7 cellular contexts compared by ENCODE assay signal in the genomic region with DNA sequence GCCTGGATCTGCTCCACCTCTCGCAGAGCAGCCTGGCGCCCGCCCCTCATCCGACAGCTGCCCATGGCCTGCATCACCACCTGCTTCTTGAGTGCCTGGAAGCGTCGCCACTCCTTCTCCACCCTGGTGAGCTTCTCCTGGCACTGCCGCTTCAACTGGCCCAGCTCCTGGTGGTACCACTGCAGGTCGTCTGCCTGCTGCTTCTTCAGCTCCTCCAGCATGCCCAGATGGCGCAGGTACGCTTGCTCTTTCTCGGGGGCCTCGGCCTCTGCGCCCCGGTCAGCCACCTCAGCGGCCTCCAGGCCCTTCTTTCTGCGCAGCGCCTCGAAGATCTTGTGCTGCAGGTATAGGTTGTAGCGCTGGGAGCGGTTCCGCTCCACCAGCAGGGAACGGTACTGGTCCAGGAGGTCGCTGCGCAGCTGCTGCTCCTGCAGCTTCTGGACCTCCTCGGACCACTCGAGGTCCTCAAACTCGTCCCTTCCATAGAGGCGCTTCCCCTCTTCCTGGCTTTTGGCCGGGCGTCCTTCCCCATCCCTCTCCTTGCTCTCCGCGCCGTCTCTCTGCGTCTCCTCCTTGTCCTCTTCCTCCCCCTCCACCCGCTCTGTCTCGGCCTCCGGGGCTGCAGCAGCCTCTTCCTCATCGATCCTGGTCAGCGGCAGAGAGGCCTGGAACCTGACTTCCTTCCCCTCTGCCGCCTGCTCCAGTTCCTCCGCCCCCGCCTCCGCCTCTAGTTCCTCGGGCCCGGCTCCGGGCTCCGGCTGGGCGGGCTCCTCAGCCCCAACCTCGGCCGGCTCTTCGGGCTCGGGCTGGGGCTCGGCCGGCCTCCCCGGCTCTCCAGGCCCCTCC. TPM values are rescaled to one million over a fixed set of nuclear protein-coding genes. Genes with fewer than 3 reads are reported as not detected.
DNase-seq lines count a peak whose midpoint lies in the region; TF ChIP-seq lines count a peak whose summit lies in the region.

No MANE protein-coding gene starts in this region.

- peaks cover 8% of the 10 kb centered on the region for H3K36me3 ChIP-seq in HAP-1 (replicated peaks)

- H3K9me3 Mint-ChIP-seq in activated CD4-positive, alpha-beta memory T cell treated with anti-CD3 and anti-CD28 coated beads for 36 hours, result no peaks in the 10 kb centered on the region
- H3K9me3 Mint-ChIP-seq in neural crest cell, result no peaks in the 10 kb centered on the region

- H3K4me1 ChIP-seq in HAP-1, result no peaks in the 10 kb centered on the region; the same call in none of the 2 replicates

- DNase-seq in HAP-1 (ENCODE audit: low spot score in 2 of 2), result peak in 1 of 2 experiments; percentile 51
- DNase-seq in NCI-H1105 (lab: John Stamatoyannopoulos, UW), result peak; percentile 42
- peak; percentile 45 for DNase-seq in activated CD4-positive, alpha-beta memory T cell treated with anti-CD3 and anti-CD28 coated beads for 36 hours
- DNase-seq in fibroblast of villous mesenchyme (ENCODE audit: low read depth), result peak; percentile 65
- DNase-seq in neural crest cell (ENCODE audit: low read depth, low spot score), result peak; percentile 40
- no peak for DNase-seq in NCI-H774 (lab: John Stamatoyannopoulos, UW)

- no peaks in the 10 kb centered on the region for H3K27me3 Mint-ChIP-seq in activated CD4-positive, alpha-beta memory T cell treated with anti-CD3 and anti-CD28 coated beads for 36 hours
- H3K27me3 Mint-ChIP-seq in neural crest cell (ENCODE audit: low read depth), result no peaks in the 10 kb centered on the region

- CTCF ChIA-PET in activated CD4-positive, alpha-beta memory T cell treated with anti-CD3 and anti-CD28 coated beads for 36 hours (lab: Charles Lee), result interaction anchor here (0.6 to 8.3 kb wide), 24 partner anchors 10 to 838 kb away, joined by 3 to 176 read pairs (median 5); a partner anchor contains a TSS

- H3K4me3 Mint-ChIP-seq in activated CD4-positive, alpha-beta memory T cell treated with anti-CD3 and anti-CD28 coated beads for 36 hours, result peak overlapping the region; percentile 69
- peak overlapping the region; percentile 91 for H3K4me3 Mint-ChIP-seq in neural crest cell

- no peaks in the 10 kb centered on the region for H3K9me3 ChIP-seq in HAP-1

- H3K27me3 ChIP-seq in HAP-1 (ENCODE audit: low read depth), result no peaks in the 10 kb centered on the region

- intact Hi-C loops in activated CD4-positive, alpha-beta memory T cell treated with anti-CD3 and anti-CD28 coated beads for 36 hours (cut with micrococcal nuclease), result no loop called here

- H3K4me3 ChIP-seq in GM08714 (ENCODE audit: low read length) (peak overlapping the region; percentile 82; the same call in 1 of the 2 replicates), HAP-1 (peak overlapping the region; percentile 67), fibroblast of villous mesenchyme (ENCODE audit: low read depth, low read length) (peak overlapping the region; percentile 83)

- peaks cover 42% of the 10 kb centered on the region for H3K4me1 Mint-ChIP-seq in activated CD4-positive, alpha-beta memory T cell treated with anti-CD3 and anti-CD28 coated beads for 36 hours (ENCODE audit: low read depth)
- peaks cover 34% of the 10 kb centered on the region for H3K4me1 Mint-ChIP-seq in neural crest cell

- no peak for TF ChIP-seq CTCF in fibroblast of villous mesenchyme (IDR thresholded peaks at IDR 0.05; ENCODE audit: insufficient read depth, low read depth, low read length)
- no peak for TF ChIP-seq CTCF in neural crest cell (conservative IDR thresholded peaks at IDR 0.05)

- POLR2A ChIA-PET in activated CD4-positive, alpha-beta memory T cell treated with anti-CD3 and anti-CD28 coated beads for 36 hours (lab: Charles Lee), result interaction anchor here (0.8 to 7.7 kb wide), 6 partner anchors 15 to 133 kb away, joined by 3 to 106 read pairs (median 7); a partner anchor contains a TSS

- no peaks in the 10 kb centered on the region for H3K36me3 Mint-ChIP-seq in activated CD4-positive, alpha-beta memory T cell treated with anti-CD3 and anti-CD28 coated beads for 36 hours
- no peaks in the 10 kb centered on the region for H3K36me3 Mint-ChIP-seq in neural crest cell (ENCODE audit: low read depth)

- no peak overlapping the region for H3K27ac Mint-ChIP-seq in activated CD4-positive, alpha-beta memory T cell treated with anti-CD3 and anti-CD28 coated beads for 36 hours
- peak overlapping the region; percentile 72 for H3K27ac Mint-ChIP-seq in neural crest cell (ENCODE audit: unreplicated experiment)

- in situ Hi-C loops in HAP-1 (cut with MboI; ENCODE audit: low sequenced_read_pairs), result no loop called here

RNA-seq across cellular contexts. Expression of a gene that starts 1.1 kb away (rescaled TPM):
- 10 to 100 TPM; 10.8 to 11.5 TPM for total RNA-seq in activated CD4-positive, alpha-beta memory T cell treated with anti-CD3 and anti-CD28 coated beads for 36 hours
- total RNA-seq in fibroblast of villous mesenchyme, result 12.2 and 16.0 TPM in 2 replicates
- 18.6 and 19.2 TPM in 2 replicates for total RNA-seq in neural crest cell

RNA-seq across cellular contexts. Expression of a gene that starts 25.8 kb away (rescaled TPM):
- total RNA-seq in activated CD4-positive, alpha-beta memory T cell treated with anti-CD3 and anti-CD28 coated beads for 36 hours, result 10 to 100 TPM; 63.8 to 68.7 TPM
- total RNA-seq in fibroblast of villous mesenchyme (17.1 and 32.8 TPM in 2 replicates), neural crest cell (26.6 and 28.2 TPM in 2 replicates)
